In the genomic region with DNA sequence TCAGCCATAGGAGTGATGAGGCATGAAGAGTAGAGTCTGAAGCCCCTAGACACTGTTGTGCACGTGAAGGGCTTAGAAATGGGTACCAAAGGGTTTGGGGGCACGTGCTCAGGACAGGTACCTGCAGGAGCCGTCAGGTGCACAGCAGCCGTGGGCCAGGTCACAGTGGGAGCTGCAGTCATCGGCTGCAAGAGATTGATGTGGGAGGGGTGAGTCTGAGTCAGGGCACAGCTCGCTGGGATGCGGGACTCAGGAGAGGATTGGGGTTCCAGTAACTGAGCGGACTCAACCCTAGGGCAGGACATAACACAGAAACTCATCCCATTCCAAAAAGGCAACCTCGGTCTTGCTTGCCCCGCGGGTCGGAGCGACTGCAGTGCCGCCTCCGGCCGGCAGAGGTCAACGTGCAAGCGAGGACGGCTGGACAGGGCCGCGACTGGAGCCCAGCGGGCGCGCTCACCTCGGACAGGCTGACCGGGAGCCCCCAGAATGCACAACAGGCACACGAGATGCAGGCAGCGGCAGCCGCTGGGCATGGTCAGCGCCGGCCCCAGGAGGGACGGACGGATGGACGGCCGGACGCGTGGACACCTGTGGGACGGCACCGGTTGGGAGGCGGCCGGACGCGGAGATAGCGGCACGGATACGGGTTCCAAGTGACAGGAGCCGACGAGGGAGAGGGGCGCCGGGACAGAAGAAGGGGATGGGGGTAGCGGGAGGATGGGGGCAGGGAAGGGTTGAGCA, we compare ENCODE assay signal across 1 cellular context.
A peak's percentile ranks its signal among the peaks of the same experiment; 100 is the strongest.
TF ChIP-seq lines count a peak whose summit lies in the region.

No MANE protein-coding gene starts in this region.

TF ChIP-seq in GM12878, 131 proteins besides CTCF, POLR2A, EP300 and RAD21 (continues in another document):
- TF ChIP-seq ATF7 (IDR thresholded peaks at IDR 0.05; ENCODE audit: low read depth) (no peak), NR2C1 (IDR thresholded peaks at IDR 0.05) (no peak), ZZZ3 (IDR thresholded peaks at IDR 0.05; ENCODE audit: control insufficient read depth, insufficient read length, low read depth) (no peak), IRF3 (IDR thresholded peaks at IDR 0.05) (no peak), WRNIP1 (IDR thresholded peaks at IDR 0.05; ENCODE audit: borderline replicate concordance, low read depth, low read length) (no peak), EGR1 (IDR thresholded peaks at IDR 0.05; ENCODE audit: borderline replicate concordance in 1 of 2, low read depth in 2 of 2, low read length in 2 of 2) (no peak), HSF1 (IDR thresholded peaks at IDR 0.05; ENCODE audit: low read depth, low read length) (no peak), REST (IDR thresholded peaks at IDR 0.05; ENCODE audit: low read depth, low read length) (0 out of 2 replicates have a peak, but pooled peaks have one; percentile 11), HDAC2 (IDR thresholded peaks at IDR 0.05) (0 out of 2 replicates have a peak, but pooled peaks have one; percentile 4), NR2F1 (conservative IDR thresholded peaks at IDR 0.05) (0 out of 2 replicates have a peak, but pooled peaks have one; percentile 29), SMARCA5 (IDR thresholded peaks at IDR 0.05) (peak; percentile 53; the same call in 1 of the 2 replicates), CHD1 (IDR thresholded peaks at IDR 0.05; ENCODE audit: low read depth, low read length) (no peak), GABPA (IDR thresholded peaks at IDR 0.05; ENCODE audit: low read depth) (no peak), NBN (IDR thresholded peaks at IDR 0.05) (0 out of 2 replicates have a peak, but pooled peaks have one; percentile 44), SMC3 (IDR thresholded peaks at IDR 0.05; ENCODE audit: borderline replicate concordance, low read length) (peak; percentile 60; the same call in 1 of the 2 replicates), MYB (IDR thresholded peaks at IDR 0.05; ENCODE audit: borderline replicate concordance, low read depth, low read length) (no peak), KLF5 (IDR thresholded peaks at IDR 0.05; ENCODE audit: partially characterized antibody) (no peak), MTA2 (IDR thresholded peaks at IDR 0.05; ENCODE audit: low read depth) (no peak), PAX8 (IDR thresholded peaks at IDR 0.05) (no peak), NRF1 (conservative IDR thresholded peaks at IDR 0.05; ENCODE audit: low read depth, low read length) (no peak), DPF2 (IDR thresholded peaks at IDR 0.05) (no peak), PBX3 (IDR thresholded peaks at IDR 0.05; ENCODE audit: insufficient replicate concordance, low read depth, low read length) (no peak), ZSCAN29 (IDR thresholded peaks at IDR 0.05) (no peak), YY1 (IDR thresholded peaks at IDR 0.05; ENCODE audit: low read depth, low read length) (peak; percentile 61; the same call in 1 of the 2 replicates), ZBED1 (IDR thresholded peaks at IDR 0.05; ENCODE audit: borderline replicate concordance) (no peak), E2F8 (IDR thresholded peaks at IDR 0.05; ENCODE audit: low read depth, partially characterized antibody) (no peak), RBBP5 (conservative IDR thresholded peaks at IDR 0.05) (no peak), RELB (IDR thresholded peaks at IDR 0.05; ENCODE audit: low read depth) (no peak), SMAD1 (IDR thresholded peaks at IDR 0.05; ENCODE audit: low read depth, partially characterized antibody) (no peak), HDGF (IDR thresholded peaks at IDR 0.05) (no peak), IKZF1 (conservative IDR thresholded peaks at IDR 0.05) (peak; percentile 28; the same call in 1 of the 2 replicates), PRDM15 (CRISPR knock-in tag; IDR thresholded peaks at IDR 0.05) (no peak), RELA (IDR thresholded peaks at IDR 0.05; ENCODE audit: borderline replicate concordance, partially characterized antibody) (no peak), HCFC1 (IDR thresholded peaks at IDR 0.05; ENCODE audit: low read length) (no peak), GATAD2B (conservative IDR thresholded peaks at IDR 0.05; ENCODE audit: low read depth) (peak; percentile 57; the same call in 1 of the 2 replicates)
- TF ChIP-seq, protein P1, sequence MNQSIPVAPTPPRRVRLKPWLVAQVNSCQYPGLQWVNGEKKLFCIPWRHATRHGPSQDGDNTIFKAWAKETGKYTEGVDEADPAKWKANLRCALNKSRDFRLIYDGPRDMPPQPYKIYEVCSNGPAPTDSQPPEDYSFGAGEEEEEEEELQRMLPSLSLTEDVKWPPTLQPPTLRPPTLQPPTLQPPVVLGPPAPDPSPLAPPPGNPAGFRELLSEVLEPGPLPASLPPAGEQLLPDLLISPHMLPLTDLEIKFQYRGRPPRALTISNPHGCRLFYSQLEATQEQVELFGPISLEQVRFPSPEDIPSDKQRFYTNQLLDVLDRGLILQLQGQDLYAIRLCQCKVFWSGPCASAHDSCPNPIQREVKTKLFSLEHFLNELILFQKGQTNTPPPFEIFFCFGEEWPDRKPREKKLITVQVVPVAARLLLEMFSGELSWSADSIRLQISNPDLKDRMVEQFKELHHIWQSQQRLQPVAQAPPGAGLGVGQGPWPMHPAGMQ (IDR thresholded peaks at IDR 0.05; ENCODE audit: borderline replicate concordance): no peak
- TF ChIP-seq, protein P2, sequence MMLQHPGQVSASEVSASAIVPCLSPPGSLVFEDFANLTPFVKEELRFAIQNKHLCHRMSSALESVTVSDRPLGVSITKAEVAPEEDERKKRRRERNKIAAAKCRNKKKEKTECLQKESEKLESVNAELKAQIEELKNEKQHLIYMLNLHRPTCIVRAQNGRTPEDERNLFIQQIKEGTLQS (IDR thresholded peaks at IDR 0.05; ENCODE audit: borderline replicate concordance, extremely low read depth, low read depth, low read length): no peak
- TF ChIP-seq, protein P3, sequence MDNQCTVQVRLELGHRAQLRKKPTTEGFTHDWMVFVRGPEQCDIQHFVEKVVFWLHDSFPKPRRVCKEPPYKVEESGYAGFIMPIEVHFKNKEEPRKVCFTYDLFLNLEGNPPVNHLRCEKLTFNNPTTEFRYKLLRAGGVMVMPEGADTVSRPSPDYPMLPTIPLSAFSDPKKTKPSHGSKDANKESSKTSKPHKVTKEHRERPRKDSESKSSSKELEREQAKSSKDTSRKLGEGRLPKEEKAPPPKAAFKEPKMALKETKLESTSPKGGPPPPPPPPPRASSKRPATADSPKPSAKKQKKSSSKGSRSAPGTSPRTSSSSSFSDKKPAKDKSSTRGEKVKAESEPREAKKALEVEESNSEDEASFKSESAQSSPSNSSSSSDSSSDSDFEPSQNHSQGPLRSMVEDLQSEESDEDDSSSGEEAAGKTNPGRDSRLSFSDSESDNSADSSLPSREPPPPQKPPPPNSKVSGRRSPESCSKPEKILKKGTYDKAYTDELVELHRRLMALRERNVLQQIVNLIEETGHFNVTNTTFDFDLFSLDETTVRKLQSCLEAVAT (IDR thresholded peaks at IDR 0.05): peak; percentile 31; the same call in 1 of the 2 replicates
